Comparison of ENCODE assay signal across 1 cellular context in the genomic region with DNA sequence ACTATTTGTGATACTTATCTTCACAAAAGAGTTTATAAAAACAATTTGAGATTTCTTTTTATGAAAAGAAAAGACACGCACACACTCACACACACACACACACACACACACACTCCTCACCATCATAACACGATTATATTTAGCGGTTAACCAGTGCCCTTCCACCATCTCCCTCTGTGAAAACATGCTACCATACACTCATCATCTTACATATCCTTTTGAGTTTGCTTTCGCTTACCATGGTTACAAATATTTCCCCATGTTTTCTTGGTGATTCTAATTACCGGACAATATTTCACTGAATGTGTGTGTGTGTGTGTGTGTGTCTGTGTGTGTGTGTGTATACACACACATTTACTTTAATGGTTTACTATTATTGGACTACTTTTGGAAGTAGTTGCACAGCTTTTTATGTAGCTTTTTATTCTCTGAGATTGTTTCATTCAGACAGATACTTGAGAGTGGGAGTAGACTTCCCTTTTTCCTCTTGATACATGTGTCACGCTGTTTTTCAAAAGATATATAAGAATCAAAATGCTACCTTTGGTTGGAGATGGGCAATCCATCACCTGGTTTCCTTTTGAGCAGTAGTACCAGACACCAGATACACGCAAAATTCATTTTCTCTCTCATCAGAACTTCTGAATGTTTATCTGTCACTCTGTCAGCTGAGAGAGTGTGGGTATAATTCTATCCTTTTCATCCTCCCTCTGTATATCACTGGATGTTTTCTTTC.
A peak's percentile ranks its signal among the peaks of the same experiment; 100 is the strongest.
TF ChIP-seq lines count a peak whose summit lies in the region.

No MANE protein-coding gene starts in this region.

TF ChIP-seq in GM12878, 131 proteins besides CTCF, POLR2A, EP300 and RAD21 (continued from another document):
- no peak for TF ChIP-seq PAX5 (IDR thresholded peaks at IDR 0.05; ENCODE audit: borderline replicate concordance, low read depth, low read length)
- 0 out of 2 replicates have a peak, but pooled peaks have one; percentile 15 for TF ChIP-seq ATF7 (IDR thresholded peaks at IDR 0.05; ENCODE audit: low read depth)
- no peak for TF ChIP-seq FOXK2 (IDR thresholded peaks at IDR 0.05)
- TF ChIP-seq RUNX3 (IDR thresholded peaks at IDR 0.05; ENCODE audit: low read length) = peak; percentile 63; the same call in 1 of the 2 replicates
- no peak for TF ChIP-seq E2F8 (IDR thresholded peaks at IDR 0.05; ENCODE audit: low read depth, partially characterized antibody)
- peak; percentile 64; the same call in 1 of the 2 replicates for TF ChIP-seq MLLT1 (IDR thresholded peaks at IDR 0.05)
- TF ChIP-seq, protein P1, sequence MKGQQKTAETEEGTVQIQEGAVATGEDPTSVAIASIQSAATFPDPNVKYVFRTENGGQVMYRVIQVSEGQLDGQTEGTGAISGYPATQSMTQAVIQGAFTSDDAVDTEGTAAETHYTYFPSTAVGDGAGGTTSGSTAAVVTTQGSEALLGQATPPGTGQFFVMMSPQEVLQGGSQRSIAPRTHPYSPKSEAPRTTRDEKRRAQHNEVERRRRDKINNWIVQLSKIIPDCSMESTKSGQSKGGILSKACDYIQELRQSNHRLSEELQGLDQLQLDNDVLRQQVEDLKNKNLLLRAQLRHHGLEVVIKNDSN (IDR thresholded peaks at IDR 0.05; ENCODE audit: borderline replicate concordance, extremely low read length, insufficient read depth, low read depth, low read length) = no peak
- peak; percentile 16 for TF ChIP-seq MEF2B (IDR thresholded peaks at IDR 0.05; ENCODE audit: partially characterized antibody, poor library complexity, severe bottlenecking)
- peak; percentile 78 for TF ChIP-seq SPI1 (IDR thresholded peaks at IDR 0.05; ENCODE audit: borderline replicate concordance, insufficient read depth, low read depth, low read length)
- no peak for TF ChIP-seq JUND (IDR thresholded peaks at IDR 0.05; ENCODE audit: low read depth, low read length)
- no peak for TF ChIP-seq SMC3 (IDR thresholded peaks at IDR 0.05; ENCODE audit: borderline replicate concordance, low read length)
- no peak for TF ChIP-seq TARDBP (IDR thresholded peaks at IDR 0.05; ENCODE audit: borderline replicate concordance)
- TF ChIP-seq ZNF384 (IDR thresholded peaks at IDR 0.05; ENCODE audit: borderline replicate concordance, low read depth, low read length) = no peak
- no peak for TF ChIP-seq HDGF (IDR thresholded peaks at IDR 0.05)
- TF ChIP-seq TAF1 (IDR thresholded peaks at IDR 0.05; ENCODE audit: borderline replicate concordance, low read depth, low read length) = no peak
- 0 out of 2 replicates have a peak, but pooled peaks have one; percentile 46 for TF ChIP-seq DPF2 (IDR thresholded peaks at IDR 0.05)
- no peak for TF ChIP-seq SRF (IDR thresholded peaks at IDR 0.05; ENCODE audit: low read depth in 2 of 2, low read length in 2 of 2)
- no peak for TF ChIP-seq ZBTB40 (IDR thresholded peaks at IDR 0.05; ENCODE audit: borderline replicate concordance)
